12 cellular contexts compared by ENCODE assay signal in the genomic region with DNA sequence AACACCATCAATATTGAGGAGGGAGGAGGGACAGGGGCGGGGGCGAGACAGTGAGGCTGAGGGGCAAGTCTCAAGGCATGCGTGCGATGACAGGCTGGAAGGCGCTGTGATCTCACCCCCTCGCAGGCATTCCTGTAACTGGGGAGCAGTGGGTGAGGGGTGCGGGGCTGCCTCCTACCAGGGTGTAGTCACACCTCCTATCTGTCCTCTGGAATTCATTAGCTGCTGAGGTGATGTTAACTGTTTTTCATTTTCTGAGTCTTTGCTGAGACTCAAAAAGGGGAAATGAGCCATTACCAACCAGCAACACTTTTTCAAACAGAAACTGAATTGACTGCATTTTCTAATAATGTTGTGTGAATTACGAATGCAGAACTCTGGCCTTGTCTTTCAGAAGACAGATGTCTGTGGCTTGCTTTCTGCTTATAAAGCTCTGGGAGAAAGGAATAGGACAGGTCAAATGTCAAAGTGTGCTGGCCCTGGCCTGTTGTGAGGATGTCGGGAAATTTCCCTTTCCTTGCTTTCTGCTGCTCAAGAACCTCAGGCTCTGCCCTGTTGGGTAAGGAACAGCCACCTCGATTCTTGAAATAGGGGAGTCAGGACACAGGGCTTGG. TPM values are rescaled to one million over a fixed set of nuclear protein-coding genes. Genes with fewer than 3 reads are reported as not detected.
DNase-seq lines count a peak whose midpoint lies in the region; ATAC-seq and TF ChIP-seq lines count a peak whose summit lies in the region.
"Had no signal": no experiment of that assay in that cellular context is flagged by ENCODE, and none has a peak within 500 bp of the region (broad histone marks: within the 10 kb centered on the region; RNA-seq: fewer than 3 reads in every experiment).

No MANE protein-coding gene starts in this region.

- POLR2A ChIA-PET in GM10248 (lab: Yijun Ruan, JAX): no interaction called here

- H3K4me1 ChIP-seq in vagina: peaks cover 7% of the 10 kb centered on the region

- peak; percentile 80 for DNase-seq in GM10248 (ENCODE audit: extremely low spot score)
- no peak for DNase-seq in dorsolateral prefrontal cortex
- DNase-seq in glutamatergic neuron: no peak
- DNase-seq in EL: no peak
- DNase-seq in T-helper 2 cell: no peak
- no peak for DNase-seq in vagina (ENCODE audit: extremely low spot score in 2 of 2)
- DNase-seq: mesenchymal stem cell, NCI-H82, testis had no signal

- H3K4me1 Mint-ChIP-seq in glutamatergic neuron (ENCODE audit: low read depth, unreplicated experiment): peaks cover 3% of the 10 kb centered on the region

- CTCF ChIA-PET in GM10248 (lab: Yijun Ruan, JAX): interaction anchor here (1.0 to 6.3 kb wide), 13 partner anchors 9 to 676 kb away, joined by 3 to 44 read pairs (median 5); a partner anchor contains a TSS

- H3K9me3 ChIP-seq in vagina: no peaks in the 10 kb centered on the region
- H3K9me3 ChIP-seq: testis had no signal

- peak overlapping the region in 30 of 59 donors; percentile 3 to 67 (median 40) for H3K27ac ChIP-seq in dorsolateral prefrontal cortex
- no peak overlapping the region for H3K27ac ChIP-seq in vagina

- no peak for TF ChIP-seq CTCF in GM10248 (IDR thresholded peaks at IDR 0.05; ENCODE audit: control extremely low read depth, extremely low read depth, low read depth, missing control alignments)
- no peak for TF ChIP-seq CTCF in dorsolateral prefrontal cortex (IDR thresholded peaks at IDR 0.05 in 54 of 56, conservative IDR thresholded peaks at IDR 0.05 in 2 of 56; ENCODE audit: low read depth in 1 of 56, partially characterized antibody in 56 of 56)
- no peak for TF ChIP-seq CTCF in glutamatergic neuron (IDR thresholded peaks at IDR 0.05; ENCODE audit: partially characterized antibody, unreplicated experiment)
- TF ChIP-seq CTCF in vagina (IDR thresholded peaks at IDR 0.05): no peak

- H3K4me3 Mint-ChIP-seq in glutamatergic neuron (ENCODE audit: unreplicated experiment): no peak overlapping the region

- H3K36me3 Mint-ChIP-seq in glutamatergic neuron (ENCODE audit: unreplicated experiment): no peaks in the 10 kb centered on the region

- H3K36me3 ChIP-seq in vagina: no peaks in the 10 kb centered on the region

- H3K9me3 Mint-ChIP-seq in glutamatergic neuron (ENCODE audit: unreplicated experiment): no peaks in the 10 kb centered on the region

- H3K27me3 ChIP-seq in dorsolateral prefrontal cortex (no peaks in the 10 kb centered on the region), vagina (no peaks in the 10 kb centered on the region)
- H3K27me3 ChIP-seq: testis had no signal

- no peak overlapping the region for H3K27ac Mint-ChIP-seq in glutamatergic neuron (ENCODE audit: unreplicated experiment)

- no peak for TF ChIP-seq POLR2A in vagina (IDR thresholded peaks at IDR 0.05)

- peaks cover 4% of the 10 kb centered on the region for H3K27me3 Mint-ChIP-seq in glutamatergic neuron (ENCODE audit: unreplicated experiment)

- ATAC-seq in GM21381 (IDR thresholded peaks at IDR 0.05; ENCODE audit: unreplicated experiment) (peak; percentile 57), HG03378 (IDR thresholded peaks at IDR 0.05; ENCODE audit: unreplicated experiment) (peak; percentile 55)
- ATAC-seq: HepG2 had no signal

- intact Hi-C loops in dorsolateral prefrontal cortex (cut with DNase I): no loop called here
- intact Hi-C loops in vagina (cut with DNase I): no loop called here

- H3K4me3 ChIP-seq in dorsolateral prefrontal cortex (no peak overlapping the region), vagina (no peak overlapping the region)
- H3K4me3 ChIP-seq: testis had no signal

RNA-seq across cellular contexts. Expression of a gene that starts 23.7 kb away (rescaled TPM):
- total RNA-seq in dorsolateral prefrontal cortex (10 to 100 TPM in 60 of 120 experiments, 1 to 10 TPM in 60; 4.3 to 25.8 (median 10.1) TPM), glutamatergic neuron (ENCODE audit: unreplicated experiment) (2.0 TPM), vagina (10.3 TPM)
- total RNA-seq: HepG2 had no signal

RNA-seq across cellular contexts. Expression of a gene that starts 53.9 kb away (rescaled TPM):
- total RNA-seq in dorsolateral prefrontal cortex (10 to 100 TPM in 36 of 120 experiments, 1 to 10 TPM in 84; 5.1 to 15.4 (median 9.2) TPM), glutamatergic neuron (ENCODE audit: unreplicated experiment) (7.8 TPM), vagina (7.6 TPM)
